Comparison of ENCODE assay signal across 8 cellular contexts in the genomic region with DNA sequence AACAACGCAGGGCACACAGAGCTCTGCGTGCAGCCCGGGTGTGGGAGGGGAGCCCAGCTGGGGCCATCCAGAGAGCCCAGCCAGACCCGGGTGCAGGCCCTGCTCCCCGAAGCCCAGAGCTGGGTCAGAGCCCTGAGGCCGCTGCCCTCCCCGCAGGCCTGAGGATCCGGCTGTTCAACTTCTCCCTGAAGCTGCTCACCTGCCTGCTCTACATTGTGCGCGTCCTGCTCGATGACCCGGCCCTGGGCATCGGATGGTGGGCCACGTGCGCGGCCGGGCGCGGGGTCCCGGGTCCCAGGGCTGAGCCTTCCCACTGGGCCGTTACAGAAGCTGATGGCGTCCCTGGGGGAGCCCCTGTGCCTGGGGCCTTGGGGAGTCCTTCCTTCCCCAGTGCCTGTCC. TPM values are rescaled to one million over a fixed set of nuclear protein-coding genes. Genes with fewer than 3 reads are reported as not detected.
"Had no signal": no experiment of that assay in that cellular context is flagged by ENCODE, and none has a peak within 500 bp of the region (broad histone marks: within the 10 kb centered on the region; RNA-seq: fewer than 3 reads in every experiment).

No MANE protein-coding gene starts in this region.

- H3K9ac ChIP-seq: KMS-11 had no signal

- H3K27ac ChIP-seq: HL-60, KMS-11 had no signal

- ATAC-seq: HepG2 had no signal

- DNase-seq: IMR-90, KBM-7, KG1 had no signal

- H3K4me3 ChIP-seq: K562 had no signal

- H3K4me2 ChIP-seq: KMS-11 had no signal

RNA-seq across cellular contexts. Expression of gene KCNT1, which starts 48.8 kb away (rescaled TPM):
- polyA plus RNA-seq: HepG2, IgD-negative memory B cell, IMR-90, K562 had no signal

RNA-seq across cellular contexts. Expression of gene SOHLH1, which starts 51.5 kb away (rescaled TPM):
- polyA plus RNA-seq: IgD-negative memory B cell, IMR-90 had no signal
